ENCODE assay signal across 1 cellular context in the genomic region with DNA sequence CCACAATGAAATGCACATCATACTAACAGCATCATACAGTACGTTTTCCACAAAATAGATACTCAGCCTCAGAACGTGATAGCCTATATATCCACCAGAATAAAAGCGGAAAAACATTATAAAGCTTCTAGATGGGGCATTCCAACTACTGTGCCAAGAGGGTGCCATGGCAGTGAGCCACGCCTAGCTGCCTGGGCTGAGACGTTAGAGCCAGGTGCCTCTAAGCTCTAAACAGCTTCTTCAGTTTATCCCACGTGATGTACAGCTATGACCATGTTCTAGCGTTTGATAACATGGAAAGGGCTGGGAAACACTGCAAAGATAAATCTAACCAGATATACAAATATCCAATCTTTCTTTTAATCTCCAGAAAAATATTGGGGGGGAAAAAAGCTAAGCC.
TF ChIP-seq lines count a peak whose summit lies in the region.

No MANE protein-coding gene starts in this region.

TF ChIP-seq in K562, 482 proteins besides CTCF, POLR2A, EP300 and RAD21 (continued from another document):
- TF ChIP-seq TFE3 (CRISPR knock-in tag; IDR thresholded peaks at IDR 0.05) (no peak), ZNF592 (IDR thresholded peaks at IDR 0.05) (0 out of 2 replicates have a peak, but pooled peaks have one; percentile 21), ARID1B (IDR thresholded peaks at IDR 0.05) (0 out of 2 replicates have a peak, but pooled peaks have one; percentile 18), ZHX1 (conservative IDR thresholded peaks at IDR 0.05; ENCODE audit: low read length) (no peak), RAD51 (IDR thresholded peaks at IDR 0.05; ENCODE audit: borderline replicate concordance, low read depth) (peak; percentile 38; the same call in 1 of the 2 replicates), MYBL2 (IDR thresholded peaks at IDR 0.05; ENCODE audit: low read depth) (no peak), MYBL2 (CRISPR knock-in tag; IDR thresholded peaks at IDR 0.05; ENCODE audit: borderline replicate concordance) (no peak), PTRF (tag; IDR thresholded peaks at IDR 0.05) (no peak), FOXJ2 (tag; IDR thresholded peaks at IDR 0.05) (0 out of 2 replicates have a peak, but pooled peaks have one; percentile 19), ZNF165 (CRISPR knock-in tag; IDR thresholded peaks at IDR 0.05; ENCODE audit: borderline replicate concordance) (no peak), CBFA2T3 (IDR thresholded peaks at IDR 0.05) (peak; percentile 43; the same call in 1 of the 2 replicates)
